16 cellular contexts compared by ENCODE assay signal in the genomic region with DNA sequence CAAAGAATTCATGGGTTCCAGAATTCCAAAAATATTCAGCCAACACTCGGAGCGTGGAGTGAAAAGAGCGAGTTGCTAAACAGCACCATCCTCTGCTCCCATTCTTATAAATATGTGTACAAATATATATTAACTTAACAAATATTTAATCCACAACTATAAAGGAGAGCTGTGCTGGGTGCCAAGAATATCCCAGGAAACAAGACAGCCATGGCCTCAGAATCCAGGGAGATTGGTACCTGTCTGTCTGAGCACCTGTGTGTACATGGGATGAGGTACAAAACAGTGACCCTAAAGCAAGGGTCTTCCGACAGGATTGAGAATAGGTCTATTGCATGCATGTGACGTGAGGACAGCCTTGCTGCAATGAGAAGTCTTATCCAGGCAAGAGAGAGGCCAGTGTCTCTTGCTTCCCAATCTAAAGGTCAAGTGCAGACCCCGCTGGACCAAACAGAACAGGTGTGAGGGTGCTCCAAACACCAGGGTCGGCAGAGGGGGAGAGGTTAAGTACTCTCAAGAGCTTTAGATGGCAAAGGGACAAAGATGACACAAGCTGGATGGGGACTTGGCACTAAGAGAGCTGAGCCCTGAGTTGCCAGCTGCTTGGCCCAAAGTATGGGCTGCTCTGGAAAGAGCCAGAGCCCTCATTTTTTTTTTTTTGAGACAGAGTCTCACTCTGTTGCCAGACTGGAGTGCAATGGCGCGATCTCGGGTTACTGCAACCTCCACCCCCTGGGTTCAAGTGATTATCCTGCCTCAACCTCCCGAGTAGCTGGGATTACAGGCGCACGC.
"Had no signal": no experiment of that assay in that cellular context is flagged by ENCODE, and none has a peak within 500 bp of the region (broad histone marks: within the 10 kb centered on the region; RNA-seq: fewer than 3 reads in every experiment).

No MANE protein-coding gene starts in this region.

- H3K4me3 ChIP-seq: esophagus muscularis mucosa, hepatocyte, sigmoid colon had no signal

- H3K36me3 ChIP-seq: brain microvascular endothelial cell, esophagus muscularis mucosa, sigmoid colon had no signal

- FAIRE-seq: endothelial cell of umbilical vein had no signal

- H3K27ac ChIP-seq: brain microvascular endothelial cell, esophagus muscularis mucosa, hepatocyte, sigmoid colon had no signal

- ATAC-seq: activated CD4-positive, CD25-positive, alpha-beta regulatory T cell treated with anti-CD3 and anti-CD28 coated beads, Interleukin-2, amount 50 U/mL, for 24 hours; activated CD8-positive, alpha-beta T cell treated with anti-CD3 and anti-CD28 coated beads, Interleukin-2, amount 10 ng/mL, durations not matched to agents 7 days and 5 days; stimulated activated memory B cell treated with anti-CD40 and anti-IgM and Interleukin-4, amounts not matched to agents 10 μg/mL and 1 μg/mL and 100 μg/mL, for 72 hours had no signal

- H3K27me3 ChIP-seq: brain microvascular endothelial cell, esophagus muscularis mucosa, hepatocyte, sigmoid colon had no signal

- DNase-seq: activated CD4-positive, alpha-beta T cell treated with anti-CD3 and anti-CD28 coated beads, Interleukin-2, amount 10 ng/mL, durations not matched to agents 7 days and 5 days; activated CD8-positive, alpha-beta T cell treated with anti-CD3 and anti-CD28 coated beads, Interleukin-2, amount 10 ng/mL, durations not matched to agents 7 days and 5 days; activated naive CD4-positive, alpha-beta T cell treated with anti-CD3 and anti-CD28 coated beads for 36 hours; activated T-cell treated with anti-CD3 and anti-CD28 coated beads, Interleukin-2, amount 50 U/mL, for 24 hours; anterior cingulate cortex; brain microvascular endothelial cell; effector CD4-positive, alpha-beta T cell; naive B cell; sigmoid colon; stimulated activated CD4-positive, alpha-beta T cell treated with anti-CD3 and anti-CD28 coated beads, Interleukin-4, amount 100 ng/mL, for 24 hours; T1000 had no signal

- H3K9me3 ChIP-seq: esophagus muscularis mucosa, sigmoid colon had no signal
